ENCODE assay signal across 11 cellular contexts in genomic region chr5:109412981-109413402, GRCh38. TPM values are rescaled to one million over a fixed set of nuclear protein-coding genes. Genes with fewer than 3 reads are reported as not detected.
DNase-seq lines count a peak whose midpoint lies in the region; ATAC-seq and TF ChIP-seq lines count a peak whose summit lies in the region.
"Had no signal": no experiment of that assay in that cellular context is flagged by ENCODE, and none has a peak within 500 bp of the region (broad histone marks: within the 10 kb centered on the region; RNA-seq: fewer than 3 reads in every experiment).

No MANE protein-coding gene starts in this region.

- peaks cover 8% of the 10 kb centered on the region for H3K9me3 Mint-ChIP-seq in Calu3 (ENCODE audit: low read depth, unreplicated experiment)
- H3K9me3 Mint-ChIP-seq in activated T-cell treated with anti-CD3 and anti-CD28 coated beads, Interleukin-2, amount 50 U/mL, for 72 hours = peaks cover 10 to 12% of the 10 kb centered on the region in 2 donors
- peaks cover 0 to 5% (median under 1%) of the 10 kb centered on the region in 6 donors for H3K9me3 Mint-ChIP-seq in immature natural killer cell

- ATAC-seq in HG03432 (IDR thresholded peaks at IDR 0.05; ENCODE audit: unreplicated experiment) = no peak
- ATAC-seq in activated T-cell treated with anti-CD3 and anti-CD28 coated beads, Interleukin-2, amount 50 U/mL, for 72 hours (replicated peaks in 1 of 2) = no peak

- H3K36me3 Mint-ChIP-seq in Calu3 (ENCODE audit: insufficient read depth, unreplicated experiment) = peaks cover 42% of the 10 kb centered on the region
- H3K36me3 Mint-ChIP-seq in activated T-cell treated with anti-CD3 and anti-CD28 coated beads, Interleukin-2, amount 50 U/mL, for 72 hours (ENCODE audit: insufficient read depth in 2 of 2) = peaks cover 13 to 14% of the 10 kb centered on the region in 2 donors
- H3K36me3 Mint-ChIP-seq in immature natural killer cell = peaks cover 3 to 5% (median 4%) of the 10 kb centered on the region in 3 donors

- H3K9me3 ChIP-seq in parathyroid adenoma (ENCODE audit: control insufficient read depth, low read length) = no peaks in the 10 kb centered on the region

- H3K27me3 ChIP-seq in parathyroid adenoma (ENCODE audit: control insufficient read depth, insufficient read depth, low read length) = no peaks in the 10 kb centered on the region

- no TSS peak for BruUV-seq in Calu3 (replicated peaks; lab: Mats Ljungman, UMichigan)

- no peak overlapping the region for H3K4me3 Mint-ChIP-seq in Calu3 (ENCODE audit: low read depth, unreplicated experiment)
- no peak overlapping the region for H3K4me3 Mint-ChIP-seq in activated T-cell treated with anti-CD3 and anti-CD28 coated beads, Interleukin-2, amount 50 U/mL, for 72 hours
- no peak overlapping the region for H3K4me3 Mint-ChIP-seq in immature natural killer cell
- H3K4me3 Mint-ChIP-seq: CD8-positive, alpha-beta memory T cell; T-helper 1 cell treated with Interleukin-12 subunit alpha and Interleukin-12 subunit beta and Interleukin-4 antibody, amounts not matched to agents 30 μg/mL and 1 μg/mL, for 36 hours had no signal

- no peaks in the 10 kb centered on the region for H3K79me2 ChIP-seq in parathyroid adenoma

- H3K4me1 Mint-ChIP-seq in Calu3 (ENCODE audit: low read depth, unreplicated experiment) = peaks cover 18% of the 10 kb centered on the region
- peaks cover 18% of the 10 kb centered on the region for H3K4me1 Mint-ChIP-seq in activated T-cell treated with anti-CD3 and anti-CD28 coated beads, Interleukin-2, amount 50 U/mL, for 72 hours (ENCODE audit: low read depth)
- peaks cover 18 to 41% of the 10 kb centered on the region in 2 donors for H3K4me1 Mint-ChIP-seq in immature natural killer cell

- H3K36me3 ChIP-seq in parathyroid adenoma (ENCODE audit: control insufficient read depth, insufficient read depth, low read length) = no peaks in the 10 kb centered on the region

- no peaks in the 10 kb centered on the region for H3K27me3 Mint-ChIP-seq in Calu3 (ENCODE audit: unreplicated experiment)
- H3K27me3 Mint-ChIP-seq in activated T-cell treated with anti-CD3 and anti-CD28 coated beads, Interleukin-2, amount 50 U/mL, for 72 hours (ENCODE audit: low read depth) = no peaks in the 10 kb centered on the region
- peaks cover 20 to 29% (median 22%) of the 10 kb centered on the region in 3 donors for H3K27me3 Mint-ChIP-seq in immature natural killer cell (ENCODE audit: low read depth in 3 of 3)

- peak overlapping the region; percentile 6 for H2AFZ ChIP-seq in parathyroid adenoma

- intact Hi-C loops in Calu3 (cut with micrococcal nuclease; ENCODE audit: unreplicated experiment) = no loop called here

- DNase-seq in Calu3 (no peak), M059J (ENCODE audit: low read depth) (peak; percentile 11), epidermal melanocyte (ENCODE audit: insufficient read length, low spot score) (peak; percentile 17), NCI-H345 (lab: John Stamatoyannopoulos, UW) (no peak), immature natural killer cell (no peak)
- no peak for DNase-seq in activated T-cell treated with anti-CD3 and anti-CD28 coated beads, Interleukin-2, amount 50 U/mL, for 72 hours
- DNase-seq: CD8-positive, alpha-beta memory T cell had no signal

- no peaks in the 10 kb centered on the region for H3K4me1 ChIP-seq in parathyroid adenoma

- H3K27ac Mint-ChIP-seq in Calu3 (ENCODE audit: unreplicated experiment) = peak overlapping the region; percentile 66
- no peak overlapping the region for H3K27ac Mint-ChIP-seq in activated T-cell treated with anti-CD3 and anti-CD28 coated beads, Interleukin-2, amount 50 U/mL, for 72 hours
- H3K27ac Mint-ChIP-seq in immature natural killer cell = peak overlapping the region in 1 of 6 donors; percentile 68
- H3K27ac Mint-ChIP-seq: T-helper 1 cell treated with Interleukin-12 subunit alpha and Interleukin-12 subunit beta and Interleukin-4 antibody, amounts not matched to agents 30 μg/mL and 1 μg/mL, for 36 hours had no signal

- H3K9ac ChIP-seq in parathyroid adenoma = no peak overlapping the region

- H3K4me3 ChIP-seq in parathyroid adenoma (ENCODE audit: low read depth, low read length) = no peak overlapping the region

- no peak for TF ChIP-seq CTCF in Calu3 (IDR thresholded peaks at IDR 0.05; ENCODE audit: unreplicated experiment)
- TF ChIP-seq CTCF in parathyroid adenoma (IDR thresholded peaks at IDR 0.05) = no peak

- no peak overlapping the region for H3K4me2 ChIP-seq in parathyroid adenoma (ENCODE audit: low read length)

- peak overlapping the region; percentile 68 for H3K27ac ChIP-seq in parathyroid adenoma
- H3K27ac ChIP-seq: epithelial cell of prostate had no signal

- CTCF ChIA-PET in Calu3 (lab: Charles Lee) = interaction anchor here (0.9 to 1.0 kb wide), 2 partner anchors 27 to 54 kb away, joined by 3 read pairs; no protein-coding TSS in a partner anchor

RNA-seq across cellular contexts. Expression of gene PJA2, which starts 3.2 kb away (rescaled TPM):
- total RNA-seq in Calu3 (2022) = 81.0 and 89.0 TPM in 2 replicates
- total RNA-seq in M059J (2014; rRNA removed; shearing (Covaris generic)) = 42.0 and 58.9 TPM in 2 replicates
- 10 to 100 TPM; 62.5 to 66.2 TPM for total RNA-seq in activated T-cell treated with anti-CD3 and anti-CD28 coated beads, Interleukin-2, amount 50 U/mL, for 72 hours
- polyA plus RNA-seq in immature natural killer cell = 10 to 100 TPM; 54.1 to 84.0 (median 73.1) TPM

Comparison
In these comparisons a context has a peak if more than half of its experiments do, and no peak if none do; other contexts are left out.
1. DNase-seq: peak in M059J (single experiment) and epidermal melanocyte (single experiment); none in Calu3 (single experiment), activated T-cell treated with anti-CD3 and anti-CD28 coated beads, Interleukin-2, amount 50 U/mL, for 72 hours (0 of 2), NCI-H345 (single experiment) and immature natural killer cell (0 of 3).